In the genomic region with DNA sequence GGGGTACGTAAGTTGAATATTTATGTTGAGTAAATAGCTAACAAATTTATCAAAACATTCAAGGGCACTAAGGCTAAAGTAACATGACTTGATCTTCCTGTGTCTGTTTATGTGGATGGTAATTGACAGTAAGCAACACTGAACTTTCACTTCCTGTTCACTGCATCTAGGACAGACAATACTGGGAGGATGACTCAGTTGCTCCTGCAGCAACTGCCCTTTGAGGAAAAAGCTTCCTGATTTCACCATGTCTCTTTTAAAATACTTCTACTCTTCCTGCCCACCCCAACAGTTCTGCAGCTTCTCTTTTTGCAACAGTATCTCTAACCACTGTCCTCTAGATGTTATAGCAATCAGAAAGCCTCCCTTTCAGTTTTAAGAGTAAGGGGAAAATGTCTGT, we compare ENCODE assay signal across 8 cellular contexts.
DNase-seq lines count a peak whose midpoint lies in the region; ATAC-seq and TF ChIP-seq lines count a peak whose summit lies in the region.

No MANE protein-coding gene starts in this region.

- H3K4me3 ChIP-seq in left ventricle myocardium inferior (peak overlapping the region; percentile 18), upper lobe of left lung (peak overlapping the region in 1 of 4 donors; percentile 14)

- TF ChIP-seq EP300 in upper lobe of left lung (IDR thresholded peaks at IDR 0.05), result peak in 2 of 4 donors; percentile 17 to 58

- H3K27me3 ChIP-seq in left ventricle myocardium inferior (ENCODE audit: low read depth) (no peaks in the 10 kb centered on the region), upper lobe of left lung (no peaks in the 10 kb centered on the region)

- H3K4me1 ChIP-seq in left ventricle myocardium inferior (no peaks in the 10 kb centered on the region), upper lobe of left lung (peaks cover 0 to 6% (median 2%) of the 10 kb centered on the region in 4 donors)

- H3K27ac ChIP-seq in left ventricle myocardium inferior (replicated peaks) (peak overlapping the region; percentile 39), upper lobe of left lung (peak overlapping the region; percentile 58 to 79 (median 66))

- 26 to 30% methylated on average over 1 of the region's 1 CpG for WGBS in upper lobe of left lung, 2 donors

- intact Hi-C loops in left ventricle myocardium inferior (cut with micrococcal nuclease), result no loop called here

- H3K36me3 ChIP-seq in left ventricle myocardium inferior, result no peaks in the 10 kb centered on the region
- H3K36me3 ChIP-seq in upper lobe of left lung, result no peaks in the 10 kb centered on the region

- TF ChIP-seq CTCF in left ventricle myocardium inferior (IDR thresholded peaks at IDR 0.05; ENCODE audit: borderline replicate concordance), result no peak
- TF ChIP-seq CTCF in upper lobe of left lung (IDR thresholded peaks at IDR 0.05), result no peak

- TF ChIP-seq POLR2A in upper lobe of left lung (IDR thresholded peaks at IDR 0.05), result no peak

- ATAC-seq in HG02870 (IDR thresholded peaks at IDR 0.05; ENCODE audit: unreplicated experiment) (peak; percentile 64), upper lobe of left lung (ENCODE audit: low FRiP score in 2 of 2) (peak; percentile 55 to 94)

- DNase-seq in GM04504 (ENCODE audit: low read depth), result peak; percentile 13
- no peak for DNase-seq in left ventricle myocardium inferior
- DNase-seq in upper lobe of left lung, result peak in 1 of 2 donors; percentile 52
- no peak for DNase-seq in T1000 (lab: John Stamatoyannopoulos, UW)
- DNase-seq in NCI-H526 treated with DMSO at 0.1 percent for 48 hours (lab: John Stamatoyannopoulos, UW), result no peak
- DNase-seq in stimulated activated CD4-positive, alpha-beta T cell treated with anti-CD3 and anti-CD28 coated beads, Interleukin-15, amount 100 ng/mL, for 24 hours, result no peak

- H3K9me3 ChIP-seq in left ventricle myocardium inferior (replicated peaks), result peaks cover 7% of the 10 kb centered on the region
- H3K9me3 ChIP-seq in upper lobe of left lung, result no peaks in the 10 kb centered on the region

TF ChIP-seq in PFSK-1, 5 proteins besides CTCF, POLR2A, EP300 and RAD21:
- TF ChIP-seq TAF1 (IDR thresholded peaks at IDR 0.05; ENCODE audit: borderline replicate concordance, insufficient read depth, low read length) (no peak), FOXP2 (optimal IDR thresholded peaks at IDR 0.05; ENCODE audit: borderline replicate concordance, extremely low read depth, extremely low read length, insufficient read depth) (peak; percentile 98)
